In the genomic region with DNA sequence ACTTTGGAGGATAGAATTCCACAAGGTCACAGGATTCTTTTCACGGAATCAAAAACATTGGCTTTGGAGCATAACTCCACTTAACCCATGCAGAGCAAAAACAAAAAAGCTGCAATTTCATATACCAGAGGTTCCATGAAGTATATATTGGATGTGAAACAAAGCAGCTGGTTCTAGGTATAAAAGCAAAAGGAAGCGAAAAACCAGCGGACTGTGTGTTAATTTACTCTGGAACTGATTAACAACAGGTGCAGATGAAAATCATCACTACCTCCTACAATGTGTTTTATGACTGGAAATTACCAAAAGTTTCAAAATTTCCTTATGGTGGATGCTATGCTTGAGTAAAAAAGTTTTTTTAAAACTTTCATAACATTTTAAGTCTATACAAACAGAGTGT, we compare ENCODE assay signal across 22 cellular contexts. TPM values are rescaled to one million over a fixed set of nuclear protein-coding genes. Genes with fewer than 3 reads are reported as not detected.
DNase-seq lines count a peak whose midpoint lies in the region; ATAC-seq and TF ChIP-seq lines count a peak whose summit lies in the region.
"Had no signal": no experiment of that assay in that cellular context is flagged by ENCODE, and none has a peak within 500 bp of the region (broad histone marks: within the 10 kb centered on the region; RNA-seq: fewer than 3 reads in every experiment).

No MANE protein-coding gene starts in this region.

- H3K4me1 ChIP-seq in GM23338 (ENCODE audit: insufficient read depth) (peaks cover 38% of the 10 kb centered on the region), trophoblast cell (ENCODE audit: control insufficient read depth in 1 of 2, insufficient read depth in 2 of 2, low read length in 2 of 2) (peaks cover 14 to 17% of the 10 kb centered on the region in 2 experiments)

- no peak overlapping the region for H3K14ac ChIP-seq in trophoblast cell (ENCODE audit: low read length)

- H3K4me3 ChIP-seq in GM23338 (no peak overlapping the region), trophoblast cell (ENCODE audit: low read depth, low read length) (no peak overlapping the region)
- H3K4me3 ChIP-seq: left lung, thoracic aorta had no signal

- H3K27me3 ChIP-seq in GM23338 (ENCODE audit: insufficient read depth): no peaks in the 10 kb centered on the region
- no peaks in the 10 kb centered on the region for H3K27me3 ChIP-seq in trophoblast cell (ENCODE audit: insufficient read depth, low read length)
- H3K27me3 ChIP-seq: left lung had no signal

- no peak overlapping the region for H3K18ac ChIP-seq in trophoblast cell (ENCODE audit: low read length)

- H3K36me3 ChIP-seq in GM23338 (ENCODE audit: insufficient read depth) (no peaks in the 10 kb centered on the region), trophoblast cell (ENCODE audit: control insufficient read depth in 1 of 2, insufficient read depth in 2 of 2, low read length in 2 of 2) (no peaks in the 10 kb centered on the region)
- H3K36me3 ChIP-seq: left lung, thoracic aorta had no signal

- H3K4me3 Mint-ChIP-seq in GM23338: no peak overlapping the region
- H3K4me3 Mint-ChIP-seq: activated CD4-positive, alpha-beta memory T cell treated with anti-CD3 and anti-CD28 coated beads, Interleukin-2, amount 10 ng/mL, durations not matched to agents 7 days and 5 days; activated T-cell treated with anti-CD3 and anti-CD28 coated beads, Interleukin-2, amount 50 U/mL, for 4 hours; IgD-negative memory B cell; stimulated activated effector memory CD8-positive, alpha-beta T cell treated with anti-CD3 and anti-CD28 coated beads, Interleukin-12 subunit alpha, Interleukin-12 subunit beta, amount 100 ng/mL, for 72 hours; T-helper 17 cell; WTC11 had no signal

- H3K9me3 ChIP-seq in trophoblast cell (ENCODE audit: insufficient read depth, low read depth, low read length): no peaks in the 10 kb centered on the region
- H3K9me3 ChIP-seq: left lung, thoracic aorta had no signal

- H3K4me2 ChIP-seq in GM23338 (no peak overlapping the region), trophoblast cell (ENCODE audit: low read length) (peak overlapping the region; percentile 25)

- H3K79me1 ChIP-seq in trophoblast cell (ENCODE audit: low read length): peaks cover 14% of the 10 kb centered on the region

- H4K12ac ChIP-seq in trophoblast cell (ENCODE audit: low read depth, low read length): no peak overlapping the region

- no peaks in the 10 kb centered on the region for H3K9me3 Mint-ChIP-seq in GM23338
- H3K9me3 Mint-ChIP-seq: activated CD4-positive, alpha-beta memory T cell treated with anti-CD3 and anti-CD28 coated beads, Interleukin-2, amount 10 ng/mL, durations not matched to agents 7 days and 5 days; activated naive CD4-positive, alpha-beta T cell treated with anti-CD3 and anti-CD28 coated beads, Interleukin-2, amount 50 U/mL, for 72 hours; activated T-cell treated with anti-CD3 and anti-CD28 coated beads, Interleukin-2, amount 50 U/mL, for 4 hours; IgD-negative memory B cell; stimulated activated effector memory CD8-positive, alpha-beta T cell treated with anti-CD3 and anti-CD28 coated beads, Interleukin-12 subunit alpha, Interleukin-12 subunit beta, amount 100 ng/mL, for 72 hours had no signal

- no peak overlapping the region for H2BK5ac ChIP-seq in trophoblast cell (ENCODE audit: low read depth, low read length, poor library complexity)

- DNase-seq in GM23338 (ENCODE audit: low spot score) (no peak), NCI-H69 (lab: John Stamatoyannopoulos, UW) (peak; percentile 35), trophoblast cell (no peak), T-helper 2 cell (no peak)
- DNase-seq: activated CD4-positive, alpha-beta memory T cell treated with anti-CD3 and anti-CD28 coated beads, Interleukin-2, amount 10 ng/mL, durations not matched to agents 7 days and 5 days; activated T-cell treated with anti-CD3 and anti-CD28 coated beads, Interleukin-2, amount 50 U/mL, for 4 hours; COR-L47; foreskin melanocyte; left lung; NCI-H2029; NCI-H510A; SHP77; T-helper 17 cell had no signal

- no peak overlapping the region for H2BK120ac ChIP-seq in trophoblast cell (ENCODE audit: insufficient read depth, low read length, poor library complexity)

- H2AFZ ChIP-seq in GM23338 (0 out of 2 replicates have a peak overlapping the region, but pooled peaks have one; percentile 83), trophoblast cell (ENCODE audit: insufficient read depth, low read length, poor library complexity) (no peak overlapping the region)

- no peak overlapping the region for H2BK12ac ChIP-seq in trophoblast cell (ENCODE audit: low read length)

- no peak overlapping the region for H2AK5ac ChIP-seq in trophoblast cell (ENCODE audit: low read length)

- H4K8ac ChIP-seq in trophoblast cell (ENCODE audit: low read depth, low read length): no peak overlapping the region

- no CpG with 5 or more reads among the region's 3 CpGs for WGBS in trophoblast cell (ENCODE audit: extremely low coverage, insufficient coverage, insufficient read length)

- H4K20me1 ChIP-seq in GM23338 (replicated peaks; ENCODE audit: insufficient read depth): no peaks in the 10 kb centered on the region

- H4K91ac ChIP-seq in trophoblast cell (ENCODE audit: low read depth, low read length): no peak overlapping the region

- H3K23ac ChIP-seq in trophoblast cell (ENCODE audit: low read length): no peak overlapping the region

- H3K27ac Mint-ChIP-seq in GM23338: no peak overlapping the region; the same call in 1 of the 2 replicates
- H3K27ac Mint-ChIP-seq: activated CD4-positive, alpha-beta memory T cell treated with anti-CD3 and anti-CD28 coated beads, Interleukin-2, amount 10 ng/mL, durations not matched to agents 7 days and 5 days; activated naive CD4-positive, alpha-beta T cell treated with anti-CD3 and anti-CD28 coated beads, Interleukin-2, amount 50 U/mL, for 72 hours; IgD-negative memory B cell; stimulated activated effector memory CD8-positive, alpha-beta T cell treated with anti-CD3 and anti-CD28 coated beads, Interleukin-12 subunit alpha, Interleukin-12 subunit beta, amount 100 ng/mL, for 72 hours; T-helper 17 cell; WTC11 had no signal

- peaks cover 8% of the 10 kb centered on the region; the same call in 1 of the 2 replicates for H3K9me2 ChIP-seq in GM23338 (ENCODE audit: insufficient read depth)

- no peak overlapping the region for H3K9ac ChIP-seq in trophoblast cell (ENCODE audit: low read length)

- ATAC-seq in GM19043 (IDR thresholded peaks at IDR 0.05; ENCODE audit: low read depth, unreplicated experiment) (peak; percentile 51), GM23338 (no peak), GM21367 (IDR thresholded peaks at IDR 0.05; ENCODE audit: unreplicated experiment) (no peak), HG03159 (IDR thresholded peaks at IDR 0.05; ENCODE audit: unreplicated experiment) (no peak)
- ATAC-seq: activated naive CD4-positive, alpha-beta T cell treated with anti-CD3 and anti-CD28 coated beads, Interleukin-2, amount 50 U/mL, for 72 hours; activated T-cell treated with anti-CD3 and anti-CD28 coated beads, Interleukin-2, amount 50 U/mL, for 4 hours; left lung; stimulated activated effector memory CD8-positive, alpha-beta T cell treated with anti-CD3 and anti-CD28 coated beads, Interleukin-12 subunit alpha, Interleukin-12 subunit beta, amount 100 ng/mL, for 72 hours; T-helper 17 cell had no signal

- H3K4me1 Mint-ChIP-seq in GM23338: peaks cover 47% of the 10 kb centered on the region
- H3K4me1 Mint-ChIP-seq: stimulated activated effector memory CD8-positive, alpha-beta T cell treated with anti-CD3 and anti-CD28 coated beads, Interleukin-12 subunit alpha, Interleukin-12 subunit beta, amount 100 ng/mL, for 72 hours had no signal

- no peaks in the 10 kb centered on the region for H3F3A ChIP-seq in GM23338 (replicated peaks; ENCODE audit: low read depth)

- H3K27ac ChIP-seq in GM23338 (ENCODE audit: low read depth) (no peak overlapping the region), trophoblast cell (ENCODE audit: low read depth, low read length) (peak overlapping the region; percentile 92)
- H3K27ac ChIP-seq: left lung, thoracic aorta had no signal

- H3K79me2 ChIP-seq in GM23338 (replicated peaks; ENCODE audit: insufficient read depth) (no peaks in the 10 kb centered on the region), trophoblast cell (ENCODE audit: control insufficient read depth, insufficient read depth, low read length, poor library complexity) (no peaks in the 10 kb centered on the region)

- no peak overlapping the region for H3K4ac ChIP-seq in trophoblast cell (ENCODE audit: low read depth, low read length)

- H3K27me3 Mint-ChIP-seq in GM23338 (ENCODE audit: insufficient read depth, low read depth, poor library complexity): no peaks in the 10 kb centered on the region
- H3K27me3 Mint-ChIP-seq: activated CD4-positive, alpha-beta memory T cell treated with anti-CD3 and anti-CD28 coated beads, Interleukin-2, amount 10 ng/mL, durations not matched to agents 7 days and 5 days; T-helper 17 cell had no signal

- H3K36me3 Mint-ChIP-seq in GM23338 (ENCODE audit: low read depth): no peaks in the 10 kb centered on the region
- H3K36me3 Mint-ChIP-seq: activated naive CD4-positive, alpha-beta T cell treated with anti-CD3 and anti-CD28 coated beads, Interleukin-2, amount 50 U/mL, for 72 hours; IgD-negative memory B cell; stimulated activated effector memory CD8-positive, alpha-beta T cell treated with anti-CD3 and anti-CD28 coated beads, Interleukin-12 subunit alpha, Interleukin-12 subunit beta, amount 100 ng/mL, for 72 hours had no signal

- TF ChIP-seq CTCF in GM23338 (conservative IDR thresholded peaks at IDR 0.05; ENCODE audit: low read depth in 2 of 2): no peak

TF ChIP-seq in GM23338, 12 proteins besides CTCF, POLR2A, EP300 and RAD21 (continues in another document):
- TF ChIP-seq POLR2AphosphoS5 (IDR thresholded peaks at IDR 0.05; ENCODE audit: low read depth) (no peak), JUNB (IDR thresholded peaks at IDR 0.05; ENCODE audit: unreplicated experiment) (no peak), EZH2phosphoT487 (IDR thresholded peaks at IDR 0.05; ENCODE audit: unreplicated experiment) (no peak), STAT1 (IDR thresholded peaks at IDR 0.05; ENCODE audit: unreplicated experiment) (no peak), ZNF114 (CRISPR knock-in tag; IDR thresholded peaks at IDR 0.05) (no peak), CREB1 (CRISPR knock-in tag; IDR thresholded peaks at IDR 0.05; ENCODE audit: low read depth) (no peak), NANOG (IDR thresholded peaks at IDR 0.05; ENCODE audit: borderline replicate concordance) (no peak)

RNA-seq across cellular contexts. Expression of a gene that starts 54.4 kb away (rescaled TPM):
- not detected in 2 replicates for total RNA-seq in GM23338 (2014; rRNA removed; shearing (Covaris generic))
- not detected in 2 replicates for polyA plus RNA-seq in GM23338 (2016; fragmentation: Nextera tagmentation; extraction: Ambion mirVana)
- not detected in 2 replicates for polyA plus RNA-seq in trophoblast cell (2013)
- total RNA-seq: activated CD4-positive, alpha-beta memory T cell treated with anti-CD3 and anti-CD28 coated beads, Interleukin-2, amount 10 ng/mL, durations not matched to agents 7 days and 5 days; activated naive CD4-positive, alpha-beta T cell treated with anti-CD3 and anti-CD28 coated beads, Interleukin-2, amount 50 U/mL, for 72 hours; activated T-cell treated with anti-CD3 and anti-CD28 coated beads, Interleukin-2, amount 50 U/mL, for 4 hours; mucosa of gallbladder; T-helper 17 cell; thoracic aorta; WTC11 had no signal
- polyA plus RNA-seq: IgD-negative memory B cell had no signal
